Comparison of ENCODE assay signal across 33 cellular contexts in the genomic region with DNA sequence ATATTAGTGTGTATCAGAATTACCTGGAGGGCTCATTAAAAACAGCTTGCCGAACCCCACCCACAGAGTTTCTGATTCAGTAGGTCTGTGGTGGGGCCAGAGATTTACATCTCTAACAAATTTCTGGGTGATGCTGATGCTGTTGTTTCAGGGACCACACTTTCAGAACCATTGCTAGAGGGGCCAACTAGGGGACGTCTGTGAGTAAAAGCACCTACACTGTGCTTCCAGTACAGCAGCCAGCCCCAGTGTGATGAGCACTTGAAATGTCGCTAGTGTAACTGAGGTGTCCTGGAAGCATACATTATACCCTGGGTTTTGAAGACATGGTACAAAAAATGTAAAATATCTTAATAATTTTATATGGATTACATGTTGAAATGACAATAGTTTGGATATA. TPM values are rescaled to one million over a fixed set of nuclear protein-coding genes. Genes with fewer than 3 reads are reported as not detected.
"Had no signal": no experiment of that assay in that cellular context is flagged by ENCODE, and none has a peak within 500 bp of the region (broad histone marks: within the 10 kb centered on the region; RNA-seq: fewer than 3 reads in every experiment).

No MANE protein-coding gene starts in this region.

- H3K4me3 ChIP-seq: psoas muscle, skin epidermis, smooth muscle cell, spleen, suprapubic skin, testis, tibial artery, transverse colon, upper lobe of right lung, uterus had no signal

- H3K4me1 Mint-ChIP-seq: naive thymus-derived CD8-positive, alpha-beta T cell; stimulated activated memory B cell treated with anti-CD40 and anti-IgM and Interleukin-4, amounts not matched to agents 10 μg/mL and 1 μg/mL and 100 μg/mL, for 72 hours had no signal

- H3K27me3 Mint-ChIP-seq: natural killer cell treated with Interleukin-12 subunit alpha and Interleukin-12 subunit beta and Interleukin-15 and Interleukin-18, amount 100 ng/mL, for 72 hours; progenitor cell of endocrine pancreas; stimulated activated memory B cell treated with anti-CD40 and anti-IgM and Interleukin-4, amounts not matched to agents 10 μg/mL and 1 μg/mL and 100 μg/mL, for 72 hours; stimulated activated naive CD8-positive, alpha-beta T cell treated with anti-CD3 and anti-CD28 coated beads, Interleukin-15, amount 100 ng/mL, for 72 hours had no signal

- H3K27ac ChIP-seq: neutrophil, parathyroid adenoma, psoas muscle, skin epidermis, spleen, suprapubic skin, testis, tibial artery, upper lobe of right lung, uterus had no signal

- ATAC-seq: naive thymus-derived CD8-positive, alpha-beta T cell; natural killer cell treated with Interleukin-12 subunit alpha and Interleukin-12 subunit beta and Interleukin-15 and Interleukin-18, amount 100 ng/mL, for 72 hours; psoas muscle; right cardiac atrium; sciatic nerve; stimulated activated memory B cell treated with anti-CD40 and anti-IgM and Interleukin-4, amounts not matched to agents 10 μg/mL and 1 μg/mL and 100 μg/mL, for 72 hours; stimulated activated naive CD8-positive, alpha-beta T cell treated with anti-CD3 and anti-CD28 coated beads, Interleukin-15, amount 100 ng/mL, for 72 hours; stimulated activated naive CD8-positive, alpha-beta T cell treated with anti-CD3 and anti-CD28 coated beads, Interleukin-15, Interleukin-2, amounts not matched to agents 100 U/mL and 50 U/mL, for 24 hours; upper lobe of right lung had no signal

- H3K36me3 Mint-ChIP-seq: naive thymus-derived CD8-positive, alpha-beta T cell; natural killer cell treated with Interleukin-12 subunit alpha and Interleukin-12 subunit beta and Interleukin-15 and Interleukin-18, amount 100 ng/mL, for 72 hours; stimulated activated memory B cell treated with anti-CD40 and anti-IgM and Interleukin-4, amounts not matched to agents 10 μg/mL and 1 μg/mL and 100 μg/mL, for 72 hours; type B pancreatic cell had no signal

- DNase-seq: naive thymus-derived CD8-positive, alpha-beta T cell; nephron progenitor cell; nucleus accumbens; posterior cingulate gyrus; psoas muscle; right cardiac atrium; spleen; stimulated activated CD4-positive, alpha-beta T cell treated with anti-CD3 and anti-CD28 coated beads, Interleukin-12 subunit alpha, Interleukin-12 subunit beta, amount 100 ng/mL, for 4 hours; stimulated activated CD4-positive, alpha-beta T cell treated with anti-CD3 and anti-CD28 coated beads, Interleukin-1b, Interleukin-23, amount 100 ng/mL, for 48 hours; stimulated activated CD4-positive, alpha-beta T cell treated with anti-CD3 and anti-CD28 coated beads, Interleukin-4, amount 100 ng/mL, for 1 hour; stimulated activated CD4-positive, alpha-beta T cell treated with anti-CD3 and anti-CD28 coated beads, Interleukin-4, amount 100 ng/mL, for 4 hours; stimulated activated CD8-positive, alpha-beta memory T cell treated with anti-CD3 and anti-CD28 coated beads, Interleukin-4, amount 100 ng/mL, for 48 hours; stimulated activated naive CD4-positive, alpha-beta T cell; stimulated activated naive CD8-positive, alpha-beta T cell treated with anti-CD3 and anti-CD28 coated beads, Interleukin-15, amount 100 ng/mL, for 72 hours; stimulated activated naive CD8-positive, alpha-beta T cell treated with anti-CD3 and anti-CD28 coated beads, Interleukin-15, Interleukin-2, amounts not matched to agents 100 U/mL and 50 U/mL, for 24 hours; substantia nigra; testis; tibial artery; transverse colon; upper lobe of right lung; uterus had no signal

- H3K4me3 Mint-ChIP-seq: naive thymus-derived CD8-positive, alpha-beta T cell; natural killer cell treated with Interleukin-12 subunit alpha and Interleukin-12 subunit beta and Interleukin-15 and Interleukin-18, amount 100 ng/mL, for 72 hours; nephron progenitor cell; neural crest cell; stimulated activated memory B cell treated with anti-CD40 and anti-IgM and Interleukin-4, amounts not matched to agents 10 μg/mL and 1 μg/mL and 100 μg/mL, for 72 hours; stimulated activated naive CD8-positive, alpha-beta T cell treated with anti-CD3 and anti-CD28 coated beads, Interleukin-15, amount 100 ng/mL, for 72 hours; type B pancreatic cell had no signal

- H3K27me3 ChIP-seq: neutrophil, spleen, suprapubic skin, testis, tibial artery, transverse colon, upper lobe of right lung, uterus had no signal

- H3K36me3 ChIP-seq: neutrophil, spleen, suprapubic skin, tibial artery, transverse colon, upper lobe of right lung, uterus had no signal

- H3K27ac Mint-ChIP-seq: naive thymus-derived CD8-positive, alpha-beta T cell; natural killer cell treated with Interleukin-12 subunit alpha and Interleukin-12 subunit beta and Interleukin-15 and Interleukin-18, amount 100 ng/mL, for 72 hours; nephron progenitor cell; progenitor cell of endocrine pancreas; stimulated activated memory B cell treated with anti-CD40 and anti-IgM and Interleukin-4, amounts not matched to agents 10 μg/mL and 1 μg/mL and 100 μg/mL, for 72 hours; stimulated activated naive CD8-positive, alpha-beta T cell treated with anti-CD3 and anti-CD28 coated beads, Interleukin-15, amount 100 ng/mL, for 72 hours; type B pancreatic cell had no signal

- H3K9me3 ChIP-seq: neutrophil, psoas muscle, spleen, suprapubic skin, testis, tibial artery, transverse colon, upper lobe of right lung, uterus had no signal

- H3K4me1 ChIP-seq: parathyroid adenoma, psoas muscle, tibial artery, upper lobe of right lung, uterus had no signal

- H3K9me3 Mint-ChIP-seq: natural killer cell treated with Interleukin-12 subunit alpha and Interleukin-12 subunit beta and Interleukin-15 and Interleukin-18, amount 100 ng/mL, for 72 hours; nephron progenitor cell; neural crest cell; stimulated activated memory B cell treated with anti-CD40 and anti-IgM and Interleukin-4, amounts not matched to agents 10 μg/mL and 1 μg/mL and 100 μg/mL, for 72 hours; stimulated activated naive CD8-positive, alpha-beta T cell treated with anti-CD3 and anti-CD28 coated beads, Interleukin-15, amount 100 ng/mL, for 72 hours; type B pancreatic cell had no signal

RNA-seq across cellular contexts. Expression of a gene that starts 33.0 kb away (rescaled TPM):
- total RNA-seq: naive thymus-derived CD8-positive, alpha-beta T cell; natural killer cell treated with Interleukin-12 subunit alpha and Interleukin-12 subunit beta and Interleukin-15 and Interleukin-18, amount 100 ng/mL, for 72 hours; renal cortical epithelial cell had no signal
- polyA plus RNA-seq: naive thymus-derived CD8-positive, alpha-beta T cell had no signal
